Comparison of ENCODE assay signal across 2 cellular contexts in the genomic region with DNA sequence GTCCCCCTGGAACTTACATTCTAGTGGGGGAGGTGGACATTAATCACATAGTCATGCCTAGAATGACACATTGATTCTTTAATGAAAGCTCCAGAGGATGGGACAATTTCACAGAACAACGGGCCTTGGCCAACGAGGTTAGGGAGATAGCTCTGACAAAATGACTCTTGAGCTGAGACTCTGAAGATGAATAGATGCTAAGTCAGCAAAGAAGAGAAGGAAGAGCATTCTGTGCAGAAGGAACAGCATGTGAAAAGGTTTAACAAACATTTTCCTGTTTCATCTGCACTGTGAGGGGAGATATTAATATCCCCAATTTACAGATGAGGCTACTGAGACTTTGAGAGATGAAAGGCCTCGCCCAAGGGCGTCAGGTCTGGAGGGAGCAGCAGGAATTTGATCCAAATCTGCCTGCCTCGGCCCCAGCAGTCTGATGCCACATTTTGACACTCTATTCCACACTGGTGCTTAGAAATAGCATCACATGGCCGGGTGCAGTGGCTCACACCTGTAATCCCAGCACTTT.
A peak's percentile ranks its signal among the peaks of the same experiment; 100 is the strongest.
TF ChIP-seq lines count a peak whose summit lies in the region.

No MANE protein-coding gene starts in this region.

TF ChIP-seq in IMR-90, 13 proteins besides CTCF, POLR2A, EP300 and RAD21 (continued from another document):
- peak; percentile 64 for TF ChIP-seq MAFK (IDR thresholded peaks at IDR 0.05; ENCODE audit: low read depth, low read length)

TF ChIP-seq in K562, 482 proteins besides CTCF, POLR2A, EP300 and RAD21 (continued from another document and continues in another):
- TF ChIP-seq SIX5 (IDR thresholded peaks at IDR 0.05; ENCODE audit: borderline replicate concordance in 1 of 2, insufficient read depth in 1 of 2, low read depth in 1 of 2, low read length in 2 of 2) = no peak
- TF ChIP-seq, protein P1, sequence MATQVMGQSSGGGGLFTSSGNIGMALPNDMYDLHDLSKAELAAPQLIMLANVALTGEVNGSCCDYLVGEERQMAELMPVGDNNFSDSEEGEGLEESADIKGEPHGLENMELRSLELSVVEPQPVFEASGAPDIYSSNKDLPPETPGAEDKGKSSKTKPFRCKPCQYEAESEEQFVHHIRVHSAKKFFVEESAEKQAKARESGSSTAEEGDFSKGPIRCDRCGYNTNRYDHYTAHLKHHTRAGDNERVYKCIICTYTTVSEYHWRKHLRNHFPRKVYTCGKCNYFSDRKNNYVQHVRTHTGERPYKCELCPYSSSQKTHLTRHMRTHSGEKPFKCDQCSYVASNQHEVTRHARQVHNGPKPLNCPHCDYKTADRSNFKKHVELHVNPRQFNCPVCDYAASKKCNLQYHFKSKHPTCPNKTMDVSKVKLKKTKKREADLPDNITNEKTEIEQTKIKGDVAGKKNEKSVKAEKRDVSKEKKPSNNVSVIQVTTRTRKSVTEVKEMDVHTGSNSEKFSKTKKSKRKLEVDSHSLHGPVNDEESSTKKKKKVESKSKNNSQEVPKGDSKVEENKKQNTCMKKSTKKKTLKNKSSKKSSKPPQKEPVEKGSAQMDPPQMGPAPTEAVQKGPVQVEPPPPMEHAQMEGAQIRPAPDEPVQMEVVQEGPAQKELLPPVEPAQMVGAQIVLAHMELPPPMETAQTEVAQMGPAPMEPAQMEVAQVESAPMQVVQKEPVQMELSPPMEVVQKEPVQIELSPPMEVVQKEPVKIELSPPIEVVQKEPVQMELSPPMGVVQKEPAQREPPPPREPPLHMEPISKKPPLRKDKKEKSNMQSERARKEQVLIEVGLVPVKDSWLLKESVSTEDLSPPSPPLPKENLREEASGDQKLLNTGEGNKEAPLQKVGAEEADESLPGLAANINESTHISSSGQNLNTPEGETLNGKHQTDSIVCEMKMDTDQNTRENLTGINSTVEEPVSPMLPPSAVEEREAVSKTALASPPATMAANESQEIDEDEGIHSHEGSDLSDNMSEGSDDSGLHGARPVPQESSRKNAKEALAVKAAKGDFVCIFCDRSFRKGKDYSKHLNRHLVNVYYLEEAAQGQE (CRISPR knock-in tag; IDR thresholded peaks at IDR 0.05; ENCODE audit: low read depth) = no peak
- peak; percentile 88 for TF ChIP-seq C11orf30 (IDR thresholded peaks at IDR 0.05; ENCODE audit: low read depth)
- TF ChIP-seq MAFF (IDR thresholded peaks at IDR 0.05; ENCODE audit: low read length) = peak; percentile 67
- peak; percentile 59 for TF ChIP-seq MEIS2 (IDR thresholded peaks at IDR 0.05; ENCODE audit: partially characterized antibody)
- TF ChIP-seq ZNF444 (CRISPR knock-in tag; IDR thresholded peaks at IDR 0.05) = no peak
- no peak for TF ChIP-seq FOS (IDR thresholded peaks at IDR 0.05; ENCODE audit: extremely low read depth, insufficient read length)
- TF ChIP-seq STAT5A (IDR thresholded peaks at IDR 0.05; ENCODE audit: borderline replicate concordance, low read length) = no peak
- no peak for TF ChIP-seq DDX20 (tag; IDR thresholded peaks at IDR 0.05; ENCODE audit: low read depth)
- no peak for TF ChIP-seq BRD4 (IDR thresholded peaks at IDR 0.05)
- TF ChIP-seq, protein P2, sequence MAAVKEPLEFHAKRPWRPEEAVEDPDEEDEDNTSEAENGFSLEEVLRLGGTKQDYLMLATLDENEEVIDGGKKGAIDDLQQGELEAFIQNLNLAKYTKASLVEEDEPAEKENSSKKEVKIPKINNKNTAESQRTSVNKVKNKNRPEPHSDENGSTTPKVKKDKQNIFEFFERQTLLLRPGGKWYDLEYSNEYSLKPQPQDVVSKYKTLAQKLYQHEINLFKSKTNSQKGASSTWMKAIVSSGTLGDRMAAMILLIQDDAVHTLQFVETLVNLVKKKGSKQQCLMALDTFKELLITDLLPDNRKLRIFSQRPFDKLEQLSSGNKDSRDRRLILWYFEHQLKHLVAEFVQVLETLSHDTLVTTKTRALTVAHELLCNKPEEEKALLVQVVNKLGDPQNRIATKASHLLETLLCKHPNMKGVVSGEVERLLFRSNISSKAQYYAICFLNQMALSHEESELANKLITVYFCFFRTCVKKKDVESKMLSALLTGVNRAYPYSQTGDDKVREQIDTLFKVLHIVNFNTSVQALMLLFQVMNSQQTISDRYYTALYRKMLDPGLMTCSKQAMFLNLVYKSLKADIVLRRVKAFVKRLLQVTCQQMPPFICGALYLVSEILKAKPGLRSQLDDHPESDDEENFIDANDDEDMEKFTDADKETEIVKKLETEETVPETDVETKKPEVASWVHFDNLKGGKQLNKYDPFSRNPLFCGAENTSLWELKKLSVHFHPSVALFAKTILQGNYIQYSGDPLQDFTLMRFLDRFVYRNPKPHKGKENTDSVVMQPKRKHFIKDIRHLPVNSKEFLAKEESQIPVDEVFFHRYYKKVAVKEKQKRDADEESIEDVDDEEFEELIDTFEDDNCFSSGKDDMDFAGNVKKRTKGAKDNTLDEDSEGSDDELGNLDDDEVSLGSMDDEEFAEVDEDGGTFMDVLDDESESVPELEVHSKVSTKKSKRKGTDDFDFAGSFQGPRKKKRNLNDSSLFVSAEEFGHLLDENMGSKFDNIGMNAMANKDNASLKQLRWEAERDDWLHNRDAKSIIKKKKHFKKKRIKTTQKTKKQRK (IDR thresholded peaks at IDR 0.05; ENCODE audit: borderline replicate concordance, low read depth, low read length) = no peak
- no peak for TF ChIP-seq RBM15 (IDR thresholded peaks at IDR 0.05; ENCODE audit: insufficient read depth, low read length)
- TF ChIP-seq MYBL2 (IDR thresholded peaks at IDR 0.05; ENCODE audit: low read depth) = no peak
- TF ChIP-seq MYBL2 (CRISPR knock-in tag; IDR thresholded peaks at IDR 0.05; ENCODE audit: borderline replicate concordance) = no peak
- TF ChIP-seq CLOCK (CRISPR knock-in tag; IDR thresholded peaks at IDR 0.05; ENCODE audit: borderline replicate concordance) = no peak
- no peak for TF ChIP-seq ARID1B (IDR thresholded peaks at IDR 0.05)
- TF ChIP-seq HLTF (IDR thresholded peaks at IDR 0.05) = no peak
- TF ChIP-seq ZNF121 (CRISPR knock-in tag; conservative IDR thresholded peaks at IDR 0.05) = no peak
- no peak for TF ChIP-seq MCM2 (IDR thresholded peaks at IDR 0.05; ENCODE audit: low read depth)
- TF ChIP-seq ZNF24 (IDR thresholded peaks at IDR 0.05) = no peak
- no peak for TF ChIP-seq POLR2H (tag; IDR thresholded peaks at IDR 0.05; ENCODE audit: low read depth)
- TF ChIP-seq ZNF589 (CRISPR knock-in tag; IDR thresholded peaks at IDR 0.05; ENCODE audit: low read depth) = no peak
- no peak for TF ChIP-seq NFE2L1 (tag; IDR thresholded peaks at IDR 0.05; ENCODE audit: borderline replicate concordance, low read depth)
- TF ChIP-seq ADNP (tag; IDR thresholded peaks at IDR 0.05) = peak; percentile 26; the same call in 1 of the 2 replicates
- TF ChIP-seq, protein P3, sequence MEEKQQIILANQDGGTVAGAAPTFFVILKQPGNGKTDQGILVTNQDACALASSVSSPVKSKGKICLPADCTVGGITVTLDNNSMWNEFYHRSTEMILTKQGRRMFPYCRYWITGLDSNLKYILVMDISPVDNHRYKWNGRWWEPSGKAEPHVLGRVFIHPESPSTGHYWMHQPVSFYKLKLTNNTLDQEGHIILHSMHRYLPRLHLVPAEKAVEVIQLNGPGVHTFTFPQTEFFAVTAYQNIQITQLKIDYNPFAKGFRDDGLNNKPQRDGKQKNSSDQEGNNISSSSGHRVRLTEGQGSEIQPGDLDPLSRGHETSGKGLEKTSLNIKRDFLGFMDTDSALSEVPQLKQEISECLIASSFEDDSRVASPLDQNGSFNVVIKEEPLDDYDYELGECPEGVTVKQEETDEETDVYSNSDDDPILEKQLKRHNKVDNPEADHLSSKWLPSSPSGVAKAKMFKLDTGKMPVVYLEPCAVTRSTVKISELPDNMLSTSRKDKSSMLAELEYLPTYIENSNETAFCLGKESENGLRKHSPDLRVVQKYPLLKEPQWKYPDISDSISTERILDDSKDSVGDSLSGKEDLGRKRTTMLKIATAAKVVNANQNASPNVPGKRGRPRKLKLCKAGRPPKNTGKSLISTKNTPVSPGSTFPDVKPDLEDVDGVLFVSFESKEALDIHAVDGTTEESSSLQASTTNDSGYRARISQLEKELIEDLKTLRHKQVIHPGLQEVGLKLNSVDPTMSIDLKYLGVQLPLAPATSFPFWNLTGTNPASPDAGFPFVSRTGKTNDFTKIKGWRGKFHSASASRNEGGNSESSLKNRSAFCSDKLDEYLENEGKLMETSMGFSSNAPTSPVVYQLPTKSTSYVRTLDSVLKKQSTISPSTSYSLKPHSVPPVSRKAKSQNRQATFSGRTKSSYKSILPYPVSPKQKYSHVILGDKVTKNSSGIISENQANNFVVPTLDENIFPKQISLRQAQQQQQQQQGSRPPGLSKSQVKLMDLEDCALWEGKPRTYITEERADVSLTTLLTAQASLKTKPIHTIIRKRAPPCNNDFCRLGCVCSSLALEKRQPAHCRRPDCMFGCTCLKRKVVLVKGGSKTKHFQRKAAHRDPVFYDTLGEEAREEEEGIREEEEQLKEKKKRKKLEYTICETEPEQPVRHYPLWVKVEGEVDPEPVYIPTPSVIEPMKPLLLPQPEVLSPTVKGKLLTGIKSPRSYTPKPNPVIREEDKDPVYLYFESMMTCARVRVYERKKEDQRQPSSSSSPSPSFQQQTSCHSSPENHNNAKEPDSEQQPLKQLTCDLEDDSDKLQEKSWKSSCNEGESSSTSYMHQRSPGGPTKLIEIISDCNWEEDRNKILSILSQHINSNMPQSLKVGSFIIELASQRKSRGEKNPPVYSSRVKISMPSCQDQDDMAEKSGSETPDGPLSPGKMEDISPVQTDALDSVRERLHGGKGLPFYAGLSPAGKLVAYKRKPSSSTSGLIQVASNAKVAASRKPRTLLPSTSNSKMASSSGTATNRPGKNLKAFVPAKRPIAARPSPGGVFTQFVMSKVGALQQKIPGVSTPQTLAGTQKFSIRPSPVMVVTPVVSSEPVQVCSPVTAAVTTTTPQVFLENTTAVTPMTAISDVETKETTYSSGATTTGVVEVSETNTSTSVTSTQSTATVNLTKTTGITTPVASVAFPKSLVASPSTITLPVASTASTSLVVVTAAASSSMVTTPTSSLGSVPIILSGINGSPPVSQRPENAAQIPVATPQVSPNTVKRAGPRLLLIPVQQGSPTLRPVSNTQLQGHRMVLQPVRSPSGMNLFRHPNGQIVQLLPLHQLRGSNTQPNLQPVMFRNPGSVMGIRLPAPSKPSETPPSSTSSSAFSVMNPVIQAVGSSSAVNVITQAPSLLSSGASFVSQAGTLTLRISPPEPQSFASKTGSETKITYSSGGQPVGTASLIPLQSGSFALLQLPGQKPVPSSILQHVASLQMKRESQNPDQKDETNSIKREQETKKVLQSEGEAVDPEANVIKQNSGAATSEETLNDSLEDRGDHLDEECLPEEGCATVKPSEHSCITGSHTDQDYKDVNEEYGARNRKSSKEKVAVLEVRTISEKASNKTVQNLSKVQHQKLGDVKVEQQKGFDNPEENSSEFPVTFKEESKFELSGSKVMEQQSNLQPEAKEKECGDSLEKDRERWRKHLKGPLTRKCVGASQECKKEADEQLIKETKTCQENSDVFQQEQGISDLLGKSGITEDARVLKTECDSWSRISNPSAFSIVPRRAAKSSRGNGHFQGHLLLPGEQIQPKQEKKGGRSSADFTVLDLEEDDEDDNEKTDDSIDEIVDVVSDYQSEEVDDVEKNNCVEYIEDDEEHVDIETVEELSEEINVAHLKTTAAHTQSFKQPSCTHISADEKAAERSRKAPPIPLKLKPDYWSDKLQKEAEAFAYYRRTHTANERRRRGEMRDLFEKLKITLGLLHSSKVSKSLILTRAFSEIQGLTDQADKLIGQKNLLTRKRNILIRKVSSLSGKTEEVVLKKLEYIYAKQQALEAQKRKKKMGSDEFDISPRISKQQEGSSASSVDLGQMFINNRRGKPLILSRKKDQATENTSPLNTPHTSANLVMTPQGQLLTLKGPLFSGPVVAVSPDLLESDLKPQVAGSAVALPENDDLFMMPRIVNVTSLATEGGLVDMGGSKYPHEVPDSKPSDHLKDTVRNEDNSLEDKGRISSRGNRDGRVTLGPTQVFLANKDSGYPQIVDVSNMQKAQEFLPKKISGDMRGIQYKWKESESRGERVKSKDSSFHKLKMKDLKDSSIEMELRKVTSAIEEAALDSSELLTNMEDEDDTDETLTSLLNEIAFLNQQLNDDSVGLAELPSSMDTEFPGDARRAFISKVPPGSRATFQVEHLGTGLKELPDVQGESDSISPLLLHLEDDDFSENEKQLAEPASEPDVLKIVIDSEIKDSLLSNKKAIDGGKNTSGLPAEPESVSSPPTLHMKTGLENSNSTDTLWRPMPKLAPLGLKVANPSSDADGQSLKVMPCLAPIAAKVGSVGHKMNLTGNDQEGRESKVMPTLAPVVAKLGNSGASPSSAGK (IDR thresholded peaks at IDR 0.05) = no peak
- no peak for TF ChIP-seq TAF15 (IDR thresholded peaks at IDR 0.05; ENCODE audit: low read depth, low read length)
- TF ChIP-seq GTF2A2 (tag; IDR thresholded peaks at IDR 0.05) = no peak
- no peak for TF ChIP-seq ZNF311 (CRISPR knock-in tag; IDR thresholded peaks at IDR 0.05)
- TF ChIP-seq MAFK (IDR thresholded peaks at IDR 0.05; ENCODE audit: low read length) = peak; percentile 73
- peak; percentile 94 for TF ChIP-seq ZNF316 (IDR thresholded peaks at IDR 0.05)
- no peak for TF ChIP-seq PML (IDR thresholded peaks at IDR 0.05; ENCODE audit: low read length)
- no peak for TF ChIP-seq ZNF586 (CRISPR knock-in tag; conservative IDR thresholded peaks at IDR 0.05)
- TF ChIP-seq ZKSCAN3 (CRISPR knock-in tag; IDR thresholded peaks at IDR 0.05) = no peak
- peak in 1 of 2 experiments; percentile 26; a peak in 1 of 4 replicates for TF ChIP-seq KDM1A (IDR thresholded peaks at IDR 0.05)
- TF ChIP-seq ZNF668 (CRISPR knock-in tag; IDR thresholded peaks at IDR 0.05) = no peak
- no peak for TF ChIP-seq ZBTB33 (CRISPR knock-in tag; IDR thresholded peaks at IDR 0.05)
- no peak for TF ChIP-seq ZNF324 (CRISPR knock-in tag; IDR thresholded peaks at IDR 0.05)
